18 cellular contexts compared by ENCODE assay signal in genomic region chr2:19472579-19472978, GRCh38.
DNase-seq lines count a peak whose midpoint lies in the region; ATAC-seq and TF ChIP-seq lines count a peak whose summit lies in the region.
"Had no signal": no experiment of that assay in that cellular context is flagged by ENCODE, and none has a peak within 500 bp of the region (broad histone marks: within the 10 kb centered on the region; RNA-seq: fewer than 3 reads in every experiment).

No MANE protein-coding gene starts in this region.

- CTCF ChIA-PET in activated CD4-positive, alpha-beta memory T cell treated with anti-CD3 and anti-CD28 coated beads for 36 hours (lab: Charles Lee), result no interaction called here

- H3K4me3 Mint-ChIP-seq in GM23338, result no peak overlapping the region
- no peak overlapping the region for H3K4me3 Mint-ChIP-seq in endothelial cell (ENCODE audit: unreplicated experiment)
- H3K4me3 Mint-ChIP-seq in nephron, result no peak overlapping the region
- H3K4me3 Mint-ChIP-seq in activated CD4-positive, alpha-beta memory T cell treated with anti-CD3 and anti-CD28 coated beads for 36 hours, result no peak overlapping the region
- H3K4me3 Mint-ChIP-seq: CD4-positive, alpha-beta T cell; CD8-positive, alpha-beta T cell had no signal

- no peaks in the 10 kb centered on the region for H3F3A ChIP-seq in GM23338 (replicated peaks; ENCODE audit: low read depth)

- no peak for TF ChIP-seq CTCF in GM23338 (conservative IDR thresholded peaks at IDR 0.05; ENCODE audit: low read depth in 2 of 2)
- TF ChIP-seq CTCF in endothelial cell (IDR thresholded peaks at IDR 0.05; ENCODE audit: unreplicated experiment), result no peak
- no peak for TF ChIP-seq CTCF in nephron (IDR thresholded peaks at IDR 0.05; ENCODE audit: unreplicated experiment in 3 of 3)

- ATAC-seq in GM23338, result peak; percentile 78
- no peak for ATAC-seq in HG02970 (IDR thresholded peaks at IDR 0.05; ENCODE audit: low FRiP score, unreplicated experiment)
- ATAC-seq in GM21447 (IDR thresholded peaks at IDR 0.05; ENCODE audit: unreplicated experiment), result no peak
- ATAC-seq: CD8-positive, alpha-beta T cell; GM12878 had no signal

- H3K4me1 Mint-ChIP-seq in GM23338 (peaks cover 25% of the 10 kb centered on the region), endothelial cell (ENCODE audit: unreplicated experiment) (peaks cover 20% of the 10 kb centered on the region), nephron (peaks cover 30% of the 10 kb centered on the region)
- H3K4me1 Mint-ChIP-seq in activated CD4-positive, alpha-beta memory T cell treated with anti-CD3 and anti-CD28 coated beads for 36 hours (ENCODE audit: low read depth), result peaks cover 13% of the 10 kb centered on the region

- H3K36me3 Mint-ChIP-seq in GM23338 (ENCODE audit: low read depth) (no peaks in the 10 kb centered on the region), endothelial cell (ENCODE audit: low read depth, unreplicated experiment) (no peaks in the 10 kb centered on the region), nephron (ENCODE audit: low read depth) (no peaks in the 10 kb centered on the region)
- H3K36me3 Mint-ChIP-seq in activated CD4-positive, alpha-beta memory T cell treated with anti-CD3 and anti-CD28 coated beads for 36 hours, result no peaks in the 10 kb centered on the region
- H3K36me3 Mint-ChIP-seq: CD8-positive, alpha-beta T cell had no signal

- peaks cover 27% of the 10 kb centered on the region for H3K9me2 ChIP-seq in GM23338 (ENCODE audit: insufficient read depth)

- H3K79me2 ChIP-seq in GM23338 (replicated peaks; ENCODE audit: insufficient read depth), result no peaks in the 10 kb centered on the region

- H2AFZ ChIP-seq in GM23338, result peak overlapping the region; percentile 60

- no peaks in the 10 kb centered on the region for H3K36me3 ChIP-seq in GM23338 (ENCODE audit: insufficient read depth)
- H3K36me3 ChIP-seq: BE2C, BLaER1 had no signal

- H4K20me1 ChIP-seq in GM23338 (replicated peaks; ENCODE audit: insufficient read depth), result no peaks in the 10 kb centered on the region
- H4K20me1 ChIP-seq: BLaER1 had no signal

- H3K27me3 ChIP-seq in GM23338 (ENCODE audit: insufficient read depth), result no peaks in the 10 kb centered on the region
- H3K27me3 ChIP-seq: BE2C had no signal

- H3K4me2 ChIP-seq in GM23338, result peak overlapping the region; percentile 56

- no peak overlapping the region for H3K4me3 ChIP-seq in GM23338
- H3K4me3 ChIP-seq: BLaER1, GM12878 had no signal

- H3K27ac Mint-ChIP-seq in GM23338 (no peak overlapping the region), endothelial cell (ENCODE audit: unreplicated experiment) (peak overlapping the region; percentile 94), nephron (peak overlapping the region; percentile 25 to 76 (median 61))
- no peak overlapping the region for H3K27ac Mint-ChIP-seq in activated CD4-positive, alpha-beta memory T cell treated with anti-CD3 and anti-CD28 coated beads for 36 hours
- H3K27ac Mint-ChIP-seq: CD4-positive, alpha-beta T cell; CD8-positive, alpha-beta T cell had no signal

- no peak for DNase-seq in GM23338 (ENCODE audit: low spot score)
- no peak for DNase-seq in endothelial cell (ENCODE audit: low spot score)
- no peak for DNase-seq in activated CD4-positive, alpha-beta memory T cell treated with anti-CD3 and anti-CD28 coated beads for 36 hours
- DNase-seq in GOT3 (lab: John Stamatoyannopoulos, UW), result no peak
- DNase-seq: 8988T; ACHN; BE2C; Caco-2; Calu3; CD4-positive, alpha-beta T cell; CD8-positive, alpha-beta T cell; DMS79 treated with DMSO at 0.1 percent for 48 hours had no signal

- no peaks in the 10 kb centered on the region for H3K9me3 Mint-ChIP-seq in GM23338
- H3K9me3 Mint-ChIP-seq in endothelial cell (ENCODE audit: unreplicated experiment), result no peaks in the 10 kb centered on the region
- peaks cover 3% of the 10 kb centered on the region for H3K9me3 Mint-ChIP-seq in nephron
- H3K9me3 Mint-ChIP-seq in activated CD4-positive, alpha-beta memory T cell treated with anti-CD3 and anti-CD28 coated beads for 36 hours, result no peaks in the 10 kb centered on the region

- H3K27me3 Mint-ChIP-seq in GM23338 (ENCODE audit: insufficient read depth, low read depth, poor library complexity), result peaks cover 2% of the 10 kb centered on the region
- no peaks in the 10 kb centered on the region for H3K27me3 Mint-ChIP-seq in endothelial cell (ENCODE audit: unreplicated experiment)
- H3K27me3 Mint-ChIP-seq in nephron (ENCODE audit: low read depth), result no peaks in the 10 kb centered on the region
- peaks cover 10% of the 10 kb centered on the region for H3K27me3 Mint-ChIP-seq in activated CD4-positive, alpha-beta memory T cell treated with anti-CD3 and anti-CD28 coated beads for 36 hours

- POLR2A ChIA-PET in activated CD4-positive, alpha-beta memory T cell treated with anti-CD3 and anti-CD28 coated beads for 36 hours (lab: Charles Lee), result no interaction called here

- H3K4me1 ChIP-seq in GM23338 (ENCODE audit: insufficient read depth), result peaks cover 20% of the 10 kb centered on the region
- H3K4me1 ChIP-seq: BE2C, Caco-2 had no signal

- intact Hi-C loops in activated CD4-positive, alpha-beta memory T cell treated with anti-CD3 and anti-CD28 coated beads for 36 hours (cut with micrococcal nuclease), result no loop called here

- no peak overlapping the region for H3K27ac ChIP-seq in GM23338 (ENCODE audit: low read depth)
- H3K27ac ChIP-seq: BLaER1, C4-2B had no signal

TF ChIP-seq in GM23338, 12 proteins besides CTCF, POLR2A, EP300 and RAD21 (continues in another document):
- TF ChIP-seq ETS1 (IDR thresholded peaks at IDR 0.05) (no peak), EZH2phosphoT487 (IDR thresholded peaks at IDR 0.05; ENCODE audit: unreplicated experiment) (no peak), ZNF462 (CRISPR knock-in tag; IDR thresholded peaks at IDR 0.05) (no peak), JUNB (IDR thresholded peaks at IDR 0.05; ENCODE audit: unreplicated experiment) (no peak), STAT1 (IDR thresholded peaks at IDR 0.05; ENCODE audit: unreplicated experiment) (no peak)

Comparison
In these comparisons a context has a peak if more than half of its experiments do, and no peak if none do; other contexts are left out.
1. H3K27ac Mint-ChIP-seq: peak in endothelial cell (single experiment) and nephron (3 of 3); none in GM23338 (single experiment) and activated CD4-positive, alpha-beta memory T cell treated with anti-CD3 and anti-CD28 coated beads for 36 hours (single experiment).